ENCODE assay signal across 8 cellular contexts in genomic region chr16:12455287-12455798, GRCh38.
A peak's percentile ranks its signal among the peaks of the same experiment; 100 is the strongest.
DNase-seq lines count a peak whose midpoint lies in the region; ATAC-seq, FAIRE-seq and TF ChIP-seq lines count a peak whose summit lies in the region.

No MANE protein-coding gene starts in this region.

- H3K4me1 ChIP-seq in A673 (ENCODE audit: insufficient read depth, low read length, poor library complexity, severe bottlenecking): no peaks in the 10 kb centered on the region
- peaks cover 0 to 6% (median 0%) of the 10 kb centered on the region in 4 donors for H3K4me1 ChIP-seq in esophagus muscularis mucosa
- peaks cover 0 to 12% of the 10 kb centered on the region in 2 donors for H3K4me1 ChIP-seq in thoracic aorta (ENCODE audit: control insufficient read depth in 1 of 2, low read depth in 2 of 2)

- ATAC-seq in thoracic aorta (ENCODE audit: insufficient number of reproducible peaks, low FRiP score, low read depth): no peak

- in situ Hi-C loops in G401 (cut with HindIII; ENCODE audit: low sequenced_read_pairs): no loop called here

- H3K27me3 ChIP-seq in A673 (replicated peaks; ENCODE audit: insufficient read depth, low read depth, low read length, poor library complexity) (no peaks in the 10 kb centered on the region), esophagus muscularis mucosa (no peaks in the 10 kb centered on the region), thoracic aorta (replicated peaks; ENCODE audit: insufficient read depth) (no peaks in the 10 kb centered on the region)

- CTCF ChIA-PET in A673 (lab: Charles Lee): no interaction called here

- no peak for TF ChIP-seq EP300 in esophagus muscularis mucosa (IDR thresholded peaks at IDR 0.05)

- FAIRE-seq in GM18507 (lab: Jason Lieb, UNC): peak; percentile 64

- BruUV-seq in A673 (replicated peaks; lab: Mats Ljungman, UMichigan): no TSS peak

- H3K36me3 ChIP-seq in A673 (ENCODE audit: insufficient read depth, low read length, poor library complexity, severe bottlenecking) (no peaks in the 10 kb centered on the region), esophagus muscularis mucosa (no peaks in the 10 kb centered on the region), thoracic aorta (no peaks in the 10 kb centered on the region)

- H3K9me3 ChIP-seq in A673 (ENCODE audit: low read depth, low read length, poor library complexity, severe bottlenecking): no peaks in the 10 kb centered on the region
- H3K9me3 ChIP-seq in esophagus muscularis mucosa: peaks cover 0 to 5% (median 0%) of the 10 kb centered on the region in 4 donors
- H3K9me3 ChIP-seq in thoracic aorta: no peaks in the 10 kb centered on the region

- no peak overlapping the region for H3K4me3 ChIP-seq in A673 (ENCODE audit: low read depth, low read length, poor library complexity, severe bottlenecking)
- no peak overlapping the region for H3K4me3 ChIP-seq in esophagus muscularis mucosa
- no peak overlapping the region for H3K4me3 ChIP-seq in thoracic aorta

- TF ChIP-seq POLR2A in esophagus muscularis mucosa (IDR thresholded peaks at IDR 0.05; ENCODE audit: low read depth): no peak

- intact Hi-C loops in A673 (cut with micrococcal nuclease; ENCODE audit: unreplicated experiment): loop anchor here (2.0 to 5.0 kb wide), 2 partner anchors 363 to 1417 kb away; no protein-coding TSS in a partner anchor
- intact Hi-C loops in esophagus muscularis mucosa (cut with DNase I): no loop called here

- peak; percentile 53 for DNase-seq in A673 (ENCODE audit: low spot score)
- DNase-seq in GM18507 (ENCODE audit: extremely low spot score, insufficient read length, low read depth): peak; percentile 36
- DNase-seq in NCI-H2196 (lab: John Stamatoyannopoulos, UW; ENCODE audit: unreplicated experiment): peak; percentile 76
- DNase-seq in activated CD4-positive, alpha-beta T cell treated with anti-CD3 and anti-CD28 coated beads, Interleukin-2, amount 50 U/mL, for 24 hours (ENCODE audit: low read depth in 1 of 2, low spot score in 1 of 2): peak; percentile 14 to 20
- DNase-seq in esophagus muscularis mucosa (ENCODE audit: extremely low spot score): no peak
- DNase-seq in mucosa of gallbladder (ENCODE audit: low spot score): peak; percentile 47
- DNase-seq in thoracic aorta (ENCODE audit: low spot score): no peak
- DNase-seq in G401 (ENCODE audit: low spot score): no peak

- 43% methylated on average over 9 of the region's 9 CpGs for WGBS in esophagus muscularis mucosa

- H3K27ac ChIP-seq in A673 (ENCODE audit: low read depth, low read length, poor library complexity, severe bottlenecking): no peak overlapping the region
- no peak overlapping the region for H3K27ac ChIP-seq in esophagus muscularis mucosa (replicated peaks in 1 of 4)
- no peak overlapping the region for H3K27ac ChIP-seq in thoracic aorta

- TF ChIP-seq CTCF in A673 (conservative IDR thresholded peaks at IDR 0.05; ENCODE audit: low read depth, low read length): peak; percentile 81
- TF ChIP-seq CTCF in esophagus muscularis mucosa (IDR thresholded peaks at IDR 0.05): peak; percentile 52 to 75 (median 64)
- peak; percentile 67 for TF ChIP-seq CTCF in thoracic aorta (IDR thresholded peaks at IDR 0.05)

- POLR2A ChIA-PET in A673 (lab: Charles Lee; ENCODE audit: low non-redundant PET): no interaction called here

Comparison
In these comparisons a context has a peak if more than half of its experiments do, and no peak if none do; other contexts are left out.
1. DNase-seq: peak in A673 (single experiment), GM18507 (single experiment), NCI-H2196 (single experiment), activated CD4-positive, alpha-beta T cell treated with anti-CD3 and anti-CD28 coated beads, Interleukin-2, amount 50 U/mL, for 24 hours (2 of 2) and mucosa of gallbladder (single experiment); none in esophagus muscularis mucosa (single experiment), thoracic aorta (single experiment) and G401 (single experiment).
2. Peak in every context shown above with its lines, with median percentiles within 50 percentile points of each other: CTCF ChIP-seq.